ENCODE assay signal across 37 cellular contexts in genomic region chr18:43642647-43643046, GRCh38.
"Had no signal": no experiment of that assay in that cellular context is flagged by ENCODE, and none has a peak within 500 bp of the region (broad histone marks: within the 10 kb centered on the region; RNA-seq: fewer than 3 reads in every experiment).

No MANE protein-coding gene starts in this region.

- H3K27me3 ChIP-seq: ascending aorta, cardiac muscle cell had no signal

- H3K27ac Mint-ChIP-seq: activated B cell treated with CpG ODN at 0.5 μM for 24 hours; activated CD4-positive, alpha-beta memory T cell treated with anti-CD3 and anti-CD28 coated beads for 36 hours; activated CD4-positive, alpha-beta T cell treated with anti-CD3 and anti-CD28 coated beads, Interleukin-2, amount 10 ng/mL, durations not matched to agents 24 days and 14 days; activated CD8-positive, alpha-beta T cell treated with anti-CD3 and anti-CD28 coated beads for 36 hours; activated naive CD4-positive, alpha-beta T cell treated with anti-CD3 and anti-CD28 coated beads, Interleukin-2, amount 10 ng/mL, durations not matched to agents 7 days and 5 days; activated naive CD4-positive, alpha-beta T cell treated with anti-CD3 and anti-CD28 coated beads, Interleukin-2, amount 50 U/mL, for 24 hours; activated naive CD8-positive, alpha-beta T cell; activated naive CD8-positive, alpha-beta T cell treated with anti-CD3 and anti-CD28 coated beads, Interleukin-2, amount 10 ng/mL, durations not matched to agents 7 days and 5 days; activated naive CD8-positive, alpha-beta T cell treated with anti-CD3 and anti-CD28 coated beads, Interleukin-2, amount 50 U/mL, for 24 hours; activated T-cell treated with anti-CD3 and anti-CD28 coated beads, Interleukin-2, amount 50 U/mL, for 72 hours; activated T-helper 1 cell treated with anti-CD3 and anti-CD28 coated beads, Interleukin-12 subunit alpha, Interleukin-12 subunit beta, Interleukin-2, Interleukin-4 antibody, amounts not matched to agents 30 ng/mL and 10 ng/mL and 1 ng/mL, durations not matched to agents 14 hours and 24 hours and 36 hours; activated T-helper 17 cell treated with anti-CD3 and anti-CD28 coated beads, Interleukin-2, amount 50 U/mL, for 72 hours; T-helper 1 cell treated with Interleukin-12 subunit alpha and Interleukin-12 subunit beta and Interleukin-4 antibody, amounts not matched to agents 30 μg/mL and 1 μg/mL, for 36 hours; T-helper 2 cell treated with Interferon-gamma antibody and Interleukin-4, amounts not matched to agents 5 μg/mL and 100 μg/mL, for 36 hours had no signal

- ATAC-seq: activated CD8-positive, alpha-beta T cell treated with anti-CD3 and anti-CD28 coated beads for 36 hours; activated naive CD8-positive, alpha-beta T cell treated with anti-CD3 and anti-CD28 coated beads, Interleukin-2, amount 50 U/mL, for 24 hours; activated T-cell treated with anti-CD3 and anti-CD28 coated beads, Interleukin-2, amount 50 U/mL, for 4 hours; activated T-cell treated with anti-CD3 and anti-CD28 coated beads, Interleukin-2, amount 50 U/mL, for 72 hours; activated T-helper 17 cell treated with anti-CD3 and anti-CD28 coated beads, Interleukin-2, amount 50 U/mL, for 72 hours had no signal

- H3K36me3 ChIP-seq: ascending aorta, cardiac muscle cell had no signal

- H3K9me3 Mint-ChIP-seq: activated CD4-positive, alpha-beta T cell treated with anti-CD3 and anti-CD28 coated beads, Interleukin-2, amount 10 ng/mL, durations not matched to agents 24 days and 14 days; activated T-helper 1 cell treated with anti-CD3 and anti-CD28 coated beads, Interleukin-12 subunit alpha, Interleukin-12 subunit beta, Interleukin-2, Interleukin-4 antibody, amounts not matched to agents 30 ng/mL and 10 ng/mL and 1 ng/mL, durations not matched to agents 14 hours and 24 hours and 36 hours; central memory CD8-positive, alpha-beta T cell had no signal

- H3K27ac ChIP-seq: ascending aorta, cardiac muscle cell, VCaP had no signal

- H3K9me3 ChIP-seq: ascending aorta had no signal

- H3K4me3 ChIP-seq: ascending aorta, cardiac muscle cell had no signal

- H3K36me3 Mint-ChIP-seq: activated CD4-positive, alpha-beta memory T cell treated with anti-CD3 and anti-CD28 coated beads for 36 hours; activated naive CD4-positive, alpha-beta T cell treated with anti-CD3 and anti-CD28 coated beads, Interleukin-2, amount 10 ng/mL, durations not matched to agents 7 days and 5 days; activated naive CD4-positive, alpha-beta T cell treated with anti-CD3 and anti-CD28 coated beads, Interleukin-2, amount 50 U/mL, for 24 hours; activated naive CD8-positive, alpha-beta T cell; activated naive CD8-positive, alpha-beta T cell treated with anti-CD3 and anti-CD28 coated beads, Interleukin-2, amount 10 ng/mL, durations not matched to agents 7 days and 5 days; brain had no signal

- H3K4me1 ChIP-seq: ascending aorta had no signal

- H3K4me1 Mint-ChIP-seq: activated B cell treated with CpG ODN at 0.5 μM for 24 hours; activated CD4-positive, alpha-beta T cell treated with anti-CD3 and anti-CD28 coated beads, Interleukin-2, amount 10 ng/mL, durations not matched to agents 24 days and 14 days; activated naive CD4-positive, alpha-beta T cell treated with anti-CD3 and anti-CD28 coated beads, Interleukin-2, amount 10 ng/mL, durations not matched to agents 7 days and 5 days; activated naive CD4-positive, alpha-beta T cell treated with anti-CD3 and anti-CD28 coated beads, Interleukin-2, amount 50 U/mL, for 24 hours; activated naive CD8-positive, alpha-beta T cell treated with anti-CD3 and anti-CD28 coated beads, Interleukin-2, amount 10 ng/mL, durations not matched to agents 7 days and 5 days; activated naive CD8-positive, alpha-beta T cell treated with anti-CD3 and anti-CD28 coated beads, Interleukin-2, amount 50 U/mL, for 24 hours; activated T-helper 17 cell treated with anti-CD3 and anti-CD28 coated beads, Interleukin-2, amount 50 U/mL, for 72 hours; central memory CD8-positive, alpha-beta T cell had no signal

- H3K4me3 Mint-ChIP-seq: activated B cell treated with CpG ODN at 0.5 μM for 24 hours; activated CD4-positive, alpha-beta memory T cell treated with anti-CD3 and anti-CD28 coated beads for 36 hours; activated CD4-positive, alpha-beta T cell treated with anti-CD3 and anti-CD28 coated beads, Interleukin-2, amount 10 ng/mL, durations not matched to agents 24 days and 14 days; activated CD8-positive, alpha-beta T cell treated with anti-CD3 and anti-CD28 coated beads for 36 hours; activated naive CD4-positive, alpha-beta T cell treated with anti-CD3 and anti-CD28 coated beads, Interleukin-2, amount 10 ng/mL, durations not matched to agents 7 days and 5 days; activated naive CD4-positive, alpha-beta T cell treated with anti-CD3 and anti-CD28 coated beads, Interleukin-2, amount 50 U/mL, for 24 hours; activated naive CD8-positive, alpha-beta T cell; activated naive CD8-positive, alpha-beta T cell treated with anti-CD3 and anti-CD28 coated beads, Interleukin-2, amount 10 ng/mL, durations not matched to agents 7 days and 5 days; activated naive CD8-positive, alpha-beta T cell treated with anti-CD3 and anti-CD28 coated beads, Interleukin-2, amount 50 U/mL, for 24 hours; activated T-cell treated with anti-CD3 and anti-CD28 coated beads, Interleukin-2, amount 50 U/mL, for 4 hours; activated T-cell treated with anti-CD3 and anti-CD28 coated beads, Interleukin-2, amount 50 U/mL, for 72 hours; activated T-helper 1 cell treated with anti-CD3 and anti-CD28 coated beads, Interleukin-12 subunit alpha, Interleukin-12 subunit beta, Interleukin-2, Interleukin-4 antibody, amounts not matched to agents 30 ng/mL and 10 ng/mL and 1 ng/mL, durations not matched to agents 14 hours and 24 hours and 36 hours; activated T-helper 17 cell treated with anti-CD3 and anti-CD28 coated beads, Interleukin-2, amount 50 U/mL, for 72 hours; brain; central memory CD8-positive, alpha-beta T cell; T-helper 1 cell treated with Interleukin-12 subunit alpha and Interleukin-12 subunit beta and Interleukin-4 antibody, amounts not matched to agents 30 μg/mL and 1 μg/mL, for 36 hours; T-helper 2 cell treated with Interferon-gamma antibody and Interleukin-4, amounts not matched to agents 5 μg/mL and 100 μg/mL, for 36 hours had no signal

- DNase-seq: activated B cell treated with CpG ODN at 0.5 μM for 24 hours; activated CD4-positive, alpha-beta memory T cell treated with anti-CD3 and anti-CD28 coated beads for 36 hours; activated CD4-positive, alpha-beta T cell treated with anti-CD3 and anti-CD28 coated beads for 4 hours; activated CD4-positive, alpha-beta T cell treated with anti-CD3 and anti-CD28 coated beads, Interleukin-2, amount 10 ng/mL, durations not matched to agents 24 days and 14 days; activated CD4-positive, alpha-beta T cell treated with anti-CD3 and anti-CD28 coated beads, Interleukin-2, amount 50 U/mL, for 1 hour; activated CD4-positive, alpha-beta T cell treated with anti-CD3 and anti-CD28 coated beads, Interleukin-2, amount 50 U/mL, for 4 hours; activated CD4-positive, CD25-positive, alpha-beta regulatory T cell treated with anti-CD3 and anti-CD28 coated beads, Interleukin-2, amount 50 U/mL, for 72 hours; activated CD8-positive, alpha-beta memory T cell treated with anti-CD3 and anti-CD28 coated beads, Interleukin-2, amount 50 U/mL, for 4 hours; activated CD8-positive, alpha-beta T cell treated with anti-CD3 and anti-CD28 coated beads for 36 hours; activated effector memory CD4-positive, alpha-beta T cell treated with anti-CD3 and anti-CD28 coated beads, Interleukin-2, amount 50 U/mL, for 16 hours; activated gamma-delta T cell treated with Interleukin-2 at 50 U/mL for 16 hours; activated naive CD4-positive, alpha-beta T cell; activated naive CD4-positive, alpha-beta T cell treated with anti-CD3 and anti-CD28 coated beads, Interleukin-2, amount 10 ng/mL, durations not matched to agents 7 days and 5 days; activated naive CD8-positive, alpha-beta T cell treated with anti-CD3 and anti-CD28 coated beads, Interleukin-2, amount 10 ng/mL, durations not matched to agents 7 days and 5 days; activated naive CD8-positive, alpha-beta T cell treated with anti-CD3 and anti-CD28 coated beads, Interleukin-2, amount 50 U/mL, for 24 hours; activated T-cell treated with anti-CD3 and anti-CD28 coated beads for 4 hours; activated T-cell treated with anti-CD3 and anti-CD28 coated beads, Interleukin-2, amount 50 U/mL, for 1 hour; activated T-cell treated with anti-CD3 and anti-CD28 coated beads, Interleukin-2, amount 50 U/mL, for 4 hours; activated T-cell treated with anti-CD3 and anti-CD28 coated beads, Interleukin-2, amount 50 U/mL, for 72 hours; amygdala; anterior cingulate cortex; caudate nucleus; cerebellar nuclear complex; T-helper 1 cell; T-helper 2 cell; T-helper 9 cell had no signal
